Comparison of ENCODE assay signal across 1 cellular context in genomic region chr14:69685217-69685616, GRCh38.
TF ChIP-seq lines count a peak whose summit lies in the region.

No MANE protein-coding gene starts in this region.

TF ChIP-seq in SK-N-SH, 30 proteins besides CTCF, POLR2A, EP300 and RAD21 (continued from another document):
- TF ChIP-seq, protein P1, sequence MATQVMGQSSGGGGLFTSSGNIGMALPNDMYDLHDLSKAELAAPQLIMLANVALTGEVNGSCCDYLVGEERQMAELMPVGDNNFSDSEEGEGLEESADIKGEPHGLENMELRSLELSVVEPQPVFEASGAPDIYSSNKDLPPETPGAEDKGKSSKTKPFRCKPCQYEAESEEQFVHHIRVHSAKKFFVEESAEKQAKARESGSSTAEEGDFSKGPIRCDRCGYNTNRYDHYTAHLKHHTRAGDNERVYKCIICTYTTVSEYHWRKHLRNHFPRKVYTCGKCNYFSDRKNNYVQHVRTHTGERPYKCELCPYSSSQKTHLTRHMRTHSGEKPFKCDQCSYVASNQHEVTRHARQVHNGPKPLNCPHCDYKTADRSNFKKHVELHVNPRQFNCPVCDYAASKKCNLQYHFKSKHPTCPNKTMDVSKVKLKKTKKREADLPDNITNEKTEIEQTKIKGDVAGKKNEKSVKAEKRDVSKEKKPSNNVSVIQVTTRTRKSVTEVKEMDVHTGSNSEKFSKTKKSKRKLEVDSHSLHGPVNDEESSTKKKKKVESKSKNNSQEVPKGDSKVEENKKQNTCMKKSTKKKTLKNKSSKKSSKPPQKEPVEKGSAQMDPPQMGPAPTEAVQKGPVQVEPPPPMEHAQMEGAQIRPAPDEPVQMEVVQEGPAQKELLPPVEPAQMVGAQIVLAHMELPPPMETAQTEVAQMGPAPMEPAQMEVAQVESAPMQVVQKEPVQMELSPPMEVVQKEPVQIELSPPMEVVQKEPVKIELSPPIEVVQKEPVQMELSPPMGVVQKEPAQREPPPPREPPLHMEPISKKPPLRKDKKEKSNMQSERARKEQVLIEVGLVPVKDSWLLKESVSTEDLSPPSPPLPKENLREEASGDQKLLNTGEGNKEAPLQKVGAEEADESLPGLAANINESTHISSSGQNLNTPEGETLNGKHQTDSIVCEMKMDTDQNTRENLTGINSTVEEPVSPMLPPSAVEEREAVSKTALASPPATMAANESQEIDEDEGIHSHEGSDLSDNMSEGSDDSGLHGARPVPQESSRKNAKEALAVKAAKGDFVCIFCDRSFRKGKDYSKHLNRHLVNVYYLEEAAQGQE (IDR thresholded peaks at IDR 0.05; ENCODE audit: low read depth, low read length) = no peak
- TF ChIP-seq NRF1 (IDR thresholded peaks at IDR 0.05; ENCODE audit: low read depth, low read length) = no peak
- no peak for TF ChIP-seq RXRA (IDR thresholded peaks at IDR 0.05; ENCODE audit: borderline replicate concordance, low read depth)
- no peak for TF ChIP-seq EZH2phosphoT487 (IDR thresholded peaks at IDR 0.05; ENCODE audit: borderline replicate concordance, low read depth)
- no peak for TF ChIP-seq JUND (IDR thresholded peaks at IDR 0.05)
